In the genomic region with DNA sequence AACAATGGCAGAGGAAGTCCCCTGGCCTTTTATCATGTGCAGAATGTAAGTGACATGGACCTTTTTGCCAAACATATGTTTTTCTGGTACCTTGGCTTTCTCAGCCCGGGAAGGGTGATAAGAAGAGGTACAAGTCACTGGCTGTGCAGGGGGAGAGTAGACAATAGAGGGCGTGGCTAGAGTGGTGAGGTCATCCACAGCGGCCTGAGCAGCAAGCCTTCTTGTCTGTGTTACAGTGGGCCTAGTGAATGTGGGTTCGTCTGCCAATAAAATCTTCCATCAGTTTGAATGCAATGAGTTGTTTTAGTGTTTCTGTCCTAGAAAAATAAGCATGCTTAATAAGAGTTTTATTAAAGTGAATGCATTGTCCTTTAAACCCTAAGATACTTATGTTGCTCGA, we compare ENCODE assay signal across 9 cellular contexts. TPM values are rescaled to one million over a fixed set of nuclear protein-coding genes. Genes with fewer than 3 reads are reported as not detected.
DNase-seq lines count a peak whose midpoint lies in the region; ATAC-seq and TF ChIP-seq lines count a peak whose summit lies in the region.
"Had no signal": no experiment of that assay in that cellular context is flagged by ENCODE, and none has a peak within 500 bp of the region (broad histone marks: within the 10 kb centered on the region; RNA-seq: fewer than 3 reads in every experiment).

No MANE protein-coding gene starts in this region.

- H3K4me3 ChIP-seq in PC-3 (ENCODE audit: low read length) (no peak overlapping the region), fibroblast of pulmonary artery (replicated peaks; ENCODE audit: low read depth, low read length) (no peak overlapping the region), neural cell (ENCODE audit: low read length) (no peak overlapping the region)
- H3K4me3 ChIP-seq: uterus had no signal

- H2AFZ ChIP-seq in PC-3 (ENCODE audit: low read length) (no peak overlapping the region), neural cell (ENCODE audit: low read depth, low read length) (no peak overlapping the region)

- H4K20me1 ChIP-seq in PC-3 (ENCODE audit: low read length): no peaks in the 10 kb centered on the region
- H4K20me1 ChIP-seq in neural cell (ENCODE audit: insufficient read depth): no peaks in the 10 kb centered on the region

- H3F3A ChIP-seq in PC-3 (ENCODE audit: low read length, unreplicated experiment) (no peaks in the 10 kb centered on the region), neural cell (ENCODE audit: insufficient read depth, low read length, poor library complexity, severe bottlenecking) (no peaks in the 10 kb centered on the region)

- no peak overlapping the region for H3K27ac Mint-ChIP-seq in activated CD8-positive, alpha-beta memory T cell treated with anti-CD3 and anti-CD28 coated beads, Interleukin-2, amount 10 ng/mL, durations not matched to agents 7 days and 5 days

- H3K9me3 Mint-ChIP-seq in activated CD8-positive, alpha-beta memory T cell treated with anti-CD3 and anti-CD28 coated beads, Interleukin-2, amount 10 ng/mL, durations not matched to agents 7 days and 5 days (ENCODE audit: low read depth): no peaks in the 10 kb centered on the region

- no peak for TF ChIP-seq RAD21 in neural cell (conservative IDR thresholded peaks at IDR 0.05)

- H3K9me3 ChIP-seq in PC-3 (ENCODE audit: low read length) (no peaks in the 10 kb centered on the region), neural cell (ENCODE audit: low read length) (no peaks in the 10 kb centered on the region)
- H3K9me3 ChIP-seq: uterus had no signal

- H3K4me1 ChIP-seq in PC-3 (ENCODE audit: insufficient read depth, low read length): 0 out of 2 replicates have a peak, but pooled peaks cover 3% of the 10 kb centered on the region
- H3K4me1 ChIP-seq: uterus had no signal

- peaks cover 7% of the 10 kb centered on the region for H3K36me3 Mint-ChIP-seq in activated CD8-positive, alpha-beta memory T cell treated with anti-CD3 and anti-CD28 coated beads, Interleukin-2, amount 10 ng/mL, durations not matched to agents 7 days and 5 days

- DNase-seq in EH (ENCODE audit: low read depth) (peak; percentile 39), PC-3 (peak; percentile 45), fibroblast of pulmonary artery (ENCODE audit: low read depth) (peak; percentile 89), amniotic stem cell (lab: John Stamatoyannopoulos, UW) (no peak), CD1c-positive myeloid dendritic cell (ENCODE audit: extremely low spot score) (no peak)
- DNase-seq in activated CD8-positive, alpha-beta memory T cell treated with anti-CD3 and anti-CD28 coated beads, Interleukin-2, amount 10 ng/mL, durations not matched to agents 7 days and 5 days: no peak

- ATAC-seq in PC-3 (peak; percentile 86), HG02840 (IDR thresholded peaks at IDR 0.05; ENCODE audit: low FRiP score, unreplicated experiment) (no peak)
- ATAC-seq in activated CD8-positive, alpha-beta memory T cell treated with anti-CD3 and anti-CD28 coated beads, Interleukin-2, amount 10 ng/mL, durations not matched to agents 7 days and 5 days: no peak

- POLR2A ChIA-PET in PC-3 (lab: Charles Lee; ENCODE audit: unreplicated experiment): no interaction called here

- no peak overlapping the region for H3K9ac ChIP-seq in PC-3 (ENCODE audit: low read length)
- peak overlapping the region; percentile 41 for H3K9ac ChIP-seq in neural cell (ENCODE audit: low read length)

- H3K4me1 Mint-ChIP-seq in activated CD8-positive, alpha-beta memory T cell treated with anti-CD3 and anti-CD28 coated beads, Interleukin-2, amount 10 ng/mL, durations not matched to agents 7 days and 5 days: no peaks in the 10 kb centered on the region

- no peaks in the 10 kb centered on the region for H3K27me3 ChIP-seq in PC-3 (ENCODE audit: low read length)
- no peaks in the 10 kb centered on the region for H3K27me3 ChIP-seq in neural cell (ENCODE audit: insufficient read depth, low read depth, low read length)
- H3K27me3 ChIP-seq: uterus had no signal

- no TSS peak for BruUV-seq in PC-3 (replicated peaks; lab: Mats Ljungman, UMichigan)

- no peaks in the 10 kb centered on the region for H3K9me2 ChIP-seq in PC-3 (replicated peaks; ENCODE audit: low read length)
- no peaks in the 10 kb centered on the region for H3K9me2 ChIP-seq in neural cell (ENCODE audit: insufficient read depth, low read length)

- intact Hi-C loops in PC-3 (cut with micrococcal nuclease): loop anchor here (2.0 to 10.0 kb wide), 2 partner anchors 129 to 385 kb away; a partner anchor contains a TSS

- no peak overlapping the region for H3K27ac ChIP-seq in PC-3 (ENCODE audit: low read length)
- H3K27ac ChIP-seq in neural cell (ENCODE audit: low read length): peak overlapping the region; percentile 70
- H3K27ac ChIP-seq: uterus had no signal

- no peak overlapping the region for H3K4me3 Mint-ChIP-seq in activated CD8-positive, alpha-beta memory T cell treated with anti-CD3 and anti-CD28 coated beads, Interleukin-2, amount 10 ng/mL, durations not matched to agents 7 days and 5 days

- TF ChIP-seq EP300 in neural cell (conservative IDR thresholded peaks at IDR 0.05; ENCODE audit: poor library complexity, severe bottlenecking): no peak

- TF ChIP-seq CTCF in PC-3 (conservative IDR thresholded peaks at IDR 0.05; ENCODE audit: low read depth, low read length) (no peak), fibroblast of pulmonary artery (IDR thresholded peaks at IDR 0.05; ENCODE audit: low read length, missing control alignments) (no peak), neural cell (IDR thresholded peaks at IDR 0.05; ENCODE audit: poor library complexity, severe bottlenecking) (no peak)

- no peaks in the 10 kb centered on the region for H3K79me2 ChIP-seq in PC-3 (ENCODE audit: low read length)
- no peaks in the 10 kb centered on the region for H3K79me2 ChIP-seq in neural cell (replicated peaks; ENCODE audit: insufficient read depth, low read length)

- no peaks in the 10 kb centered on the region for H3K27me3 Mint-ChIP-seq in activated CD8-positive, alpha-beta memory T cell treated with anti-CD3 and anti-CD28 coated beads, Interleukin-2, amount 10 ng/mL, durations not matched to agents 7 days and 5 days

- no peaks in the 10 kb centered on the region; the same call in 1 of the 2 replicates for H3K36me3 ChIP-seq in PC-3 (ENCODE audit: low read depth, low read length)
- H3K36me3 ChIP-seq in neural cell (ENCODE audit: insufficient read depth, low read length): peaks cover 11% of the 10 kb centered on the region
- H3K36me3 ChIP-seq: uterus had no signal

- H3K4me2 ChIP-seq in PC-3 (ENCODE audit: low read length): no peak overlapping the region
- H3K4me2 ChIP-seq in neural cell (ENCODE audit: low read length): no peak overlapping the region

- CTCF ChIA-PET in PC-3 (lab: Charles Lee): no interaction called here
- CTCF ChIA-PET in activated CD8-positive, alpha-beta memory T cell treated with anti-CD3 and anti-CD28 coated beads, Interleukin-2, amount 10 ng/mL, durations not matched to agents 7 days and 5 days (lab: Charles Lee): interaction anchor here (0.5 to 6.3 kb wide), 3 partner anchors 20 to 390 kb away, joined by 3 to 50 read pairs (median 3); a partner anchor contains a TSS

TF ChIP-seq in neural cell, 6 proteins besides CTCF, POLR2A, EP300 and RAD21:
- TF ChIP-seq EZH2 (IDR thresholded peaks at IDR 0.05; ENCODE audit: borderline replicate concordance, insufficient read depth, low read length, poor library complexity, severe bottlenecking) (no peak), TAF1 (IDR thresholded peaks at IDR 0.05; ENCODE audit: low read depth) (no peak), POLR2AphosphoS5 (IDR thresholded peaks at IDR 0.05) (no peak), SMC3 (conservative IDR thresholded peaks at IDR 0.05; ENCODE audit: poor library complexity) (no peak), MXI1 (conservative IDR thresholded peaks at IDR 0.05; ENCODE audit: poor library complexity, severe bottlenecking) (no peak)
- TF ChIP-seq, protein P1, sequence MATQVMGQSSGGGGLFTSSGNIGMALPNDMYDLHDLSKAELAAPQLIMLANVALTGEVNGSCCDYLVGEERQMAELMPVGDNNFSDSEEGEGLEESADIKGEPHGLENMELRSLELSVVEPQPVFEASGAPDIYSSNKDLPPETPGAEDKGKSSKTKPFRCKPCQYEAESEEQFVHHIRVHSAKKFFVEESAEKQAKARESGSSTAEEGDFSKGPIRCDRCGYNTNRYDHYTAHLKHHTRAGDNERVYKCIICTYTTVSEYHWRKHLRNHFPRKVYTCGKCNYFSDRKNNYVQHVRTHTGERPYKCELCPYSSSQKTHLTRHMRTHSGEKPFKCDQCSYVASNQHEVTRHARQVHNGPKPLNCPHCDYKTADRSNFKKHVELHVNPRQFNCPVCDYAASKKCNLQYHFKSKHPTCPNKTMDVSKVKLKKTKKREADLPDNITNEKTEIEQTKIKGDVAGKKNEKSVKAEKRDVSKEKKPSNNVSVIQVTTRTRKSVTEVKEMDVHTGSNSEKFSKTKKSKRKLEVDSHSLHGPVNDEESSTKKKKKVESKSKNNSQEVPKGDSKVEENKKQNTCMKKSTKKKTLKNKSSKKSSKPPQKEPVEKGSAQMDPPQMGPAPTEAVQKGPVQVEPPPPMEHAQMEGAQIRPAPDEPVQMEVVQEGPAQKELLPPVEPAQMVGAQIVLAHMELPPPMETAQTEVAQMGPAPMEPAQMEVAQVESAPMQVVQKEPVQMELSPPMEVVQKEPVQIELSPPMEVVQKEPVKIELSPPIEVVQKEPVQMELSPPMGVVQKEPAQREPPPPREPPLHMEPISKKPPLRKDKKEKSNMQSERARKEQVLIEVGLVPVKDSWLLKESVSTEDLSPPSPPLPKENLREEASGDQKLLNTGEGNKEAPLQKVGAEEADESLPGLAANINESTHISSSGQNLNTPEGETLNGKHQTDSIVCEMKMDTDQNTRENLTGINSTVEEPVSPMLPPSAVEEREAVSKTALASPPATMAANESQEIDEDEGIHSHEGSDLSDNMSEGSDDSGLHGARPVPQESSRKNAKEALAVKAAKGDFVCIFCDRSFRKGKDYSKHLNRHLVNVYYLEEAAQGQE (IDR thresholded peaks at IDR 0.05; ENCODE audit: borderline replicate concordance): no peak

RNA-seq across cellular contexts. Expression of a gene that starts 59.0 kb away (rescaled TPM):
- 150 and 162 TPM in 2 replicates for total RNA-seq in PC-3 (2014; rRNA removed)
- polyA plus RNA-seq in neural cell: 108 and 113 TPM in 2 replicates
- polyA minus RNA-seq in neural cell: 111 and 121 TPM in 2 replicates
- total RNA-seq in activated CD8-positive, alpha-beta memory T cell treated with anti-CD3 and anti-CD28 coated beads, Interleukin-2, amount 10 ng/mL, durations not matched to agents 7 days and 5 days: 100 to 1,000 TPM in 1 of 2 experiments, 10 to 100 TPM in 1; 74.9 to 128 TPM

Comparison
In these comparisons a context has a peak if more than half of its experiments do, and no peak if none do; other contexts are left out.
1. DNase-seq: peak in EH (single experiment), PC-3 (single experiment) and fibroblast of pulmonary artery (single experiment); none in amniotic stem cell (single experiment), CD1c-positive myeloid dendritic cell (single experiment) and activated CD8-positive, alpha-beta memory T cell treated with anti-CD3 and anti-CD28 coated beads, Interleukin-2, amount 10 ng/mL, durations not matched to agents 7 days and 5 days (single experiment).